27 cellular contexts compared by ENCODE assay signal in the genomic region with DNA sequence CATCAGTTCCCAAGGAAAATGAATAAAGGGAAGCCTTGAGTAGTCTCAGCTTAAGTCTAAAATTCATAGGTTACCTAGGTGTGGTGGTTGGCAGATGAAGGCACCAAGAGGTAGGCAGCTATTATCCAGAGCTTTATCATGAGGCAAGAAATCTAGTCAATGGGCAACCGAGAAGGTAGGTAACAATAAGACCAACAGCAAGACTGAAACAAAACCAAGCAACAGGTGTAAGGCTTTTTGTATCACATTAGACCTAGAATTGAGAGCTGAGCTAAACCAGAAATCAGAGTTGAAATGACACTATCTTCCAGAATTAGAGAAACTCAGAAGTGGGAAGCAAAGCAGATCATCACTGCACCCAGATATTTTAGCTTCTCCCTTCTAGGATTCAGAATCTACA.
DNase-seq lines count a peak whose midpoint lies in the region; ATAC-seq, FAIRE-seq and TF ChIP-seq lines count a peak whose summit lies in the region.
"Had no signal": no experiment of that assay in that cellular context is flagged by ENCODE, and none has a peak within 500 bp of the region (broad histone marks: within the 10 kb centered on the region; RNA-seq: fewer than 3 reads in every experiment).

No MANE protein-coding gene starts in this region.

- H3K27ac ChIP-seq in heart left ventricle, result peak overlapping the region in 9 of 12 donors; percentile 5 to 59 (median 46)
- H3K27ac ChIP-seq in VCaP, result peak overlapping the region; percentile 94
- peak overlapping the region; percentile 9 to 92 (median 29) for H3K27ac ChIP-seq in thyroid gland
- H3K27ac ChIP-seq: BLaER1, neutrophil, RWPE1 had no signal

- no peak for DNase-seq in heart left ventricle
- DNase-seq in Right ventricle myocardium inferior (ENCODE audit: missing footprints), result no peak
- no peak for DNase-seq in thyroid gland
- no peak for DNase-seq in activated CD8-positive, alpha-beta T cell treated with anti-CD3 and anti-CD28 coated beads for 36 hours
- DNase-seq in amygdala (lab: John Stamatoyannopoulos, UW), result no peak
- DNase-seq: activated CD4-positive, alpha-beta memory T cell treated with anti-CD3 and anti-CD28 coated beads for 36 hours; activated naive CD4-positive, alpha-beta T cell; Calu3; caudate nucleus; EL; hippocampal formation; KG1; NCI-H1436 treated with DMSO at 0.1 percent for 48 hours; small intestine; stimulated activated naive CD4-positive, alpha-beta T cell treated with Interleukin-2 at 50 U/mL for 16 hours had no signal

- no peak for ATAC-seq in heart left ventricle
- no peak for ATAC-seq in Right ventricle myocardium inferior
- no peak for ATAC-seq in activated CD8-positive, alpha-beta T cell treated with anti-CD3 and anti-CD28 coated beads for 36 hours
- ATAC-seq in GM18873 (IDR thresholded peaks at IDR 0.05; ENCODE audit: low FRiP score, unreplicated experiment), result no peak
- ATAC-seq: SK-N-SH treated with all-trans-retinoic acid at 6 μM for 48 hours had no signal

- H3K4me1 ChIP-seq in heart left ventricle, result peaks cover 3 to 75% (median 63%) of the 10 kb centered on the region in 12 donors
- H3K4me1 ChIP-seq in thyroid gland, result peaks cover 50 to 54% of the 10 kb centered on the region in 2 donors

- no peaks in the 10 kb centered on the region for H3K9me3 Mint-ChIP-seq in activated CD8-positive, alpha-beta T cell treated with anti-CD3 and anti-CD28 coated beads for 36 hours
- H3K9me3 Mint-ChIP-seq: activated CD4-positive, alpha-beta memory T cell treated with anti-CD3 and anti-CD28 coated beads for 36 hours; T-helper 2 cell treated with Interferon-gamma antibody and Interleukin-4, amounts not matched to agents 5 μg/mL and 100 μg/mL, for 36 hours; type B pancreatic cell had no signal

- H3K36me3 ChIP-seq in heart left ventricle (no peaks in the 10 kb centered on the region), thyroid gland (no peaks in the 10 kb centered on the region)
- H3K36me3 ChIP-seq: ascending aorta, HAP-1, neutrophil had no signal

- 84 to 100% (median 88%) methylated on average over 1 of the region's 1 CpG for WGBS in heart left ventricle, 4 donors
- 90 to 100% methylated on average over 1 of the region's 1 CpG for WGBS in thyroid gland, 2 donors

- peak; percentile 74 for FAIRE-seq in islet of Langerhans (lab: Jason Lieb, UNC)
- FAIRE-seq: A204.1, small intestine had no signal

- intact Hi-C loops in heart left ventricle (cut with DNase I) (no loop called here), Right ventricle myocardium inferior (cut with DNase I) (no loop called here), thyroid gland (cut with DNase I) (no loop called here)
- intact Hi-C loops in activated CD8-positive, alpha-beta T cell treated with anti-CD3 and anti-CD28 coated beads for 36 hours (cut with micrococcal nuclease), result no loop called here

- H3K4me3 ChIP-seq in heart left ventricle (no peak overlapping the region), thyroid gland (replicated peaks in 1 of 3) (no peak overlapping the region)
- H3K4me3 ChIP-seq: ascending aorta, BLaER1, HAP-1 had no signal

- no peaks in the 10 kb centered on the region for H3K27me3 Mint-ChIP-seq in activated CD8-positive, alpha-beta T cell treated with anti-CD3 and anti-CD28 coated beads for 36 hours
- H3K27me3 Mint-ChIP-seq: activated CD4-positive, alpha-beta memory T cell treated with anti-CD3 and anti-CD28 coated beads for 36 hours; type B pancreatic cell had no signal

- POLR2A ChIA-PET in activated CD8-positive, alpha-beta T cell treated with anti-CD3 and anti-CD28 coated beads for 36 hours (lab: Charles Lee), result interaction anchor here (0.9 kb wide), 1 partner anchor 9 kb away, joined by 3 read pairs; no protein-coding TSS in a partner anchor

- peaks cover 61% of the 10 kb centered on the region for H3K4me1 Mint-ChIP-seq in activated CD8-positive, alpha-beta T cell treated with anti-CD3 and anti-CD28 coated beads for 36 hours (ENCODE audit: low read depth)

- peaks cover 32% of the 10 kb centered on the region for H3K36me3 Mint-ChIP-seq in activated CD8-positive, alpha-beta T cell treated with anti-CD3 and anti-CD28 coated beads for 36 hours (ENCODE audit: low read depth)

- TF ChIP-seq POLR2A in heart left ventricle (IDR thresholded peaks at IDR 0.05), result no peak
- no peak for TF ChIP-seq POLR2A in thyroid gland (IDR thresholded peaks at IDR 0.05)

- H3K27me3 ChIP-seq in heart left ventricle (no peaks in the 10 kb centered on the region), thyroid gland (no peaks in the 10 kb centered on the region)
- H3K27me3 ChIP-seq: ascending aorta, BLaER1, neutrophil had no signal

- CTCF ChIA-PET in activated CD8-positive, alpha-beta T cell treated with anti-CD3 and anti-CD28 coated beads for 36 hours (lab: Charles Lee), result interaction anchor here (0.7 to 1.4 kb wide), 5 partner anchors 9 to 96 kb away, joined by 3 to 4 read pairs (median 3); no protein-coding TSS in a partner anchor

- no peak overlapping the region for H3K27ac Mint-ChIP-seq in activated CD8-positive, alpha-beta T cell treated with anti-CD3 and anti-CD28 coated beads for 36 hours
- H3K27ac Mint-ChIP-seq: activated CD4-positive, alpha-beta memory T cell treated with anti-CD3 and anti-CD28 coated beads for 36 hours; T-helper 2 cell treated with Interferon-gamma antibody and Interleukin-4, amounts not matched to agents 5 μg/mL and 100 μg/mL, for 36 hours had no signal

- H3K9me3 ChIP-seq in heart left ventricle (no peaks in the 10 kb centered on the region), thyroid gland (no peaks in the 10 kb centered on the region)
- H3K9me3 ChIP-seq: ascending aorta, HAP-1, neutrophil had no signal

- no peak overlapping the region for H3K4me3 Mint-ChIP-seq in activated CD8-positive, alpha-beta T cell treated with anti-CD3 and anti-CD28 coated beads for 36 hours
- H3K4me3 Mint-ChIP-seq: activated CD4-positive, alpha-beta memory T cell treated with anti-CD3 and anti-CD28 coated beads for 36 hours; T-helper 2 cell treated with Interferon-gamma antibody and Interleukin-4, amounts not matched to agents 5 μg/mL and 100 μg/mL, for 36 hours; type B pancreatic cell had no signal

- TF ChIP-seq CTCF in heart left ventricle (IDR thresholded peaks at IDR 0.05), result no peak
- no peak for TF ChIP-seq CTCF in VCaP (conservative IDR thresholded peaks at IDR 0.05)
- TF ChIP-seq CTCF in thyroid gland (IDR thresholded peaks at IDR 0.05), result no peak
- no peak for TF ChIP-seq CTCF in activated CD8-positive, alpha-beta T cell treated with anti-CD3 and anti-CD28 coated beads for 36 hours (IDR thresholded peaks at IDR 0.05)

Comparison
In these comparisons a context has a peak if more than half of its experiments do, and no peak if none do; other contexts are left out.
1. H3K27ac ChIP-seq: peak in every context shown above with its lines; median percentile 94 in VCaP; 46 in heart left ventricle; 29 in thyroid gland.